Comparison of ENCODE assay signal across 17 cellular contexts in genomic region chr7:137036768-137037167, GRCh38.
DNase-seq lines count a peak whose midpoint lies in the region; ATAC-seq and TF ChIP-seq lines count a peak whose summit lies in the region.
"Had no signal": no experiment of that assay in that cellular context is flagged by ENCODE, and none has a peak within 500 bp of the region (broad histone marks: within the 10 kb centered on the region; RNA-seq: fewer than 3 reads in every experiment).

No MANE protein-coding gene starts in this region.

- DNase-seq in EH (ENCODE audit: low read depth) (peak; percentile 49), adipocyte (ENCODE audit: low read depth) (peak; percentile 51), fibroblast of the aortic adventitia (ENCODE audit: low read depth) (peak; percentile 58), upper lobe of right lung (no peak), DMS114 treated with DMSO at 0.1 percent for 48 hours (lab: John Stamatoyannopoulos, UW; ENCODE audit: unreplicated experiment) (no peak), HCEC 1CT (no peak)
- no peak for DNase-seq in stimulated activated CD4-positive, alpha-beta T cell treated with anti-CD3 and anti-CD28 coated beads, Interleukin-2, amount 100 ng/mL, for 48 hours
- DNase-seq: AML-193, DMS79 treated with DMSO at 0.1 percent for 48 hours, H7, KBM-7, NCI-H1417, NCI-H187 treated with DMSO at 0.1 percent for 48 hours, NCI-H69, SHP77 had no signal

- H3K9ac ChIP-seq in adipocyte (ENCODE audit: low read length): no peak overlapping the region

- H3K27me3 ChIP-seq in adipocyte (replicated peaks; ENCODE audit: control insufficient read depth, insufficient read depth, low read length) (no peaks in the 10 kb centered on the region), upper lobe of right lung (no peaks in the 10 kb centered on the region)

- H3K9me3 ChIP-seq in adipocyte (ENCODE audit: control insufficient read depth, low read length): no peaks in the 10 kb centered on the region
- H3K9me3 ChIP-seq in upper lobe of right lung: no peaks in the 10 kb centered on the region

- H3K27ac ChIP-seq in upper lobe of right lung: no peak overlapping the region
- H3K27ac ChIP-seq: C4-2B, SK-N-MC had no signal

- TF ChIP-seq CTCF in fibroblast of the aortic adventitia (IDR thresholded peaks at IDR 0.05; ENCODE audit: insufficient read depth, low read length) (no peak), upper lobe of right lung (IDR thresholded peaks at IDR 0.05) (no peak)

- intact Hi-C loops in upper lobe of right lung (cut with DNase I): no loop called here

- H3K36me3 ChIP-seq in adipocyte (ENCODE audit: control insufficient read depth, insufficient read depth, low read length, severe bottlenecking) (no peaks in the 10 kb centered on the region), upper lobe of right lung (no peaks in the 10 kb centered on the region)

- peak; percentile 75 for ATAC-seq in upper lobe of right lung

- H3K4me3 ChIP-seq in adipocyte (ENCODE audit: low read length) (no peak overlapping the region), fibroblast of the aortic adventitia (ENCODE audit: low read depth, low read length) (no peak overlapping the region), upper lobe of right lung (no peak overlapping the region)
- H3K4me3 ChIP-seq: SK-N-MC had no signal

- no peaks in the 10 kb centered on the region for H3K4me1 ChIP-seq in adipocyte (ENCODE audit: control insufficient read depth, insufficient read depth, low read length)
- no peaks in the 10 kb centered on the region for H3K4me1 ChIP-seq in upper lobe of right lung

Comparison
In these comparisons a context has a peak if more than half of its experiments do, and no peak if none do; other contexts are left out.
1. DNase-seq: peak in EH (single experiment), adipocyte (single experiment) and fibroblast of the aortic adventitia (single experiment); none in upper lobe of right lung (single experiment), DMS114 treated with DMSO at 0.1 percent for 48 hours (single experiment), stimulated activated CD4-positive, alpha-beta T cell treated with anti-CD3 and anti-CD28 coated beads, Interleukin-2, amount 100 ng/mL, for 48 hours (0 of 2) and HCEC 1CT (single experiment).